In the genomic region with DNA sequence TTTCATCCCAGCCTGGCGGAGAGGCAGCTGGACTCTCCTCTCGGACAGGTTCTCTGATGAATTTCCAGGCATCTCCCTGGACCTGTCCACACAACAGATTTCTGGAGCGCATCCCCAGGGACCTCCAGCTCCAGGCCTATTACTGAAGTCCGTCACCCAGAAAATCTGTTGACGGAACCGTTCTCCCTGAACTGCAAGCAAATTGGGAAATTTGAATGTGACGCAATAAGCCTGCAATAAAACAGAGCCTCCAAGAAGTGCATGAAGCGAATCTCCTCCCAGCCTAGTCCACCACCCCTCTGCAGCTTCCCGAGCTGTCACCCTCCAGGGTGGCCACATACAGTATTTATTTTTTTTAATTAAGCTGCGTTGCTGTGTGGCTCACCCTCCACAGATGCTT, we compare ENCODE assay signal across 1 cellular context.
TF ChIP-seq lines count a peak whose summit lies in the region.

No MANE protein-coding gene starts in this region.

TF ChIP-seq in K562, 482 proteins besides CTCF, POLR2A, EP300 and RAD21 (continued from another document):
- TF ChIP-seq ILF3 (IDR thresholded peaks at IDR 0.05; ENCODE audit: borderline replicate concordance): no peak
- TF ChIP-seq, protein P1, sequence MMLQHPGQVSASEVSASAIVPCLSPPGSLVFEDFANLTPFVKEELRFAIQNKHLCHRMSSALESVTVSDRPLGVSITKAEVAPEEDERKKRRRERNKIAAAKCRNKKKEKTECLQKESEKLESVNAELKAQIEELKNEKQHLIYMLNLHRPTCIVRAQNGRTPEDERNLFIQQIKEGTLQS (IDR thresholded peaks at IDR 0.05): peak; percentile 86
- TF ChIP-seq, protein P1 (CRISPR knock-in tag; conservative IDR thresholded peaks at IDR 0.05): no peak
- no peak for TF ChIP-seq ZNF57 (CRISPR knock-in tag; IDR thresholded peaks at IDR 0.05)
- TF ChIP-seq PRPF4 (IDR thresholded peaks at IDR 0.05; ENCODE audit: insufficient read depth, low read depth, low read length, poor library complexity, severe bottlenecking): no peak
- no peak for TF ChIP-seq PTTG1 (tag; IDR thresholded peaks at IDR 0.05; ENCODE audit: low read depth)
- peak; percentile 41; the same call in 1 of the 2 replicates for TF ChIP-seq MYC (IDR thresholded peaks at IDR 0.05; ENCODE audit: low read depth, low read length)
- TF ChIP-seq MYC (CRISPR knock-in tag; IDR thresholded peaks at IDR 0.05; ENCODE audit: borderline replicate concordance, low read depth): no peak
- TF ChIP-seq NBN (IDR thresholded peaks at IDR 0.05; ENCODE audit: low read depth): no peak
- TF ChIP-seq ZNF174 (CRISPR knock-in tag; IDR thresholded peaks at IDR 0.05): no peak
- no peak for TF ChIP-seq E2F3 (CRISPR knock-in tag; IDR thresholded peaks at IDR 0.05)
- TF ChIP-seq ZNF175 (CRISPR knock-in tag; IDR thresholded peaks at IDR 0.05; ENCODE audit: low read depth): 0 out of 2 replicates have a peak, but pooled peaks have one; percentile 53
- TF ChIP-seq ZSCAN32 (CRISPR knock-in tag; IDR thresholded peaks at IDR 0.05): 0 out of 2 replicates have a peak, but pooled peaks have one; percentile 33
- TF ChIP-seq JUND (IDR thresholded peaks at IDR 0.05; ENCODE audit: borderline replicate concordance, low read depth, low read length): peak; percentile 37
- no peak for TF ChIP-seq JUND (tag; IDR thresholded peaks at IDR 0.05; ENCODE audit: borderline replicate concordance, low read depth, low read length)
- TF ChIP-seq RCOR1 (IDR thresholded peaks at IDR 0.05; ENCODE audit: borderline replicate concordance in 1 of 2, low read depth in 2 of 2, low read length in 2 of 2): no peak
- TF ChIP-seq KAT2B (IDR thresholded peaks at IDR 0.05; ENCODE audit: low read depth, low read length): no peak
- TF ChIP-seq, protein P2, sequence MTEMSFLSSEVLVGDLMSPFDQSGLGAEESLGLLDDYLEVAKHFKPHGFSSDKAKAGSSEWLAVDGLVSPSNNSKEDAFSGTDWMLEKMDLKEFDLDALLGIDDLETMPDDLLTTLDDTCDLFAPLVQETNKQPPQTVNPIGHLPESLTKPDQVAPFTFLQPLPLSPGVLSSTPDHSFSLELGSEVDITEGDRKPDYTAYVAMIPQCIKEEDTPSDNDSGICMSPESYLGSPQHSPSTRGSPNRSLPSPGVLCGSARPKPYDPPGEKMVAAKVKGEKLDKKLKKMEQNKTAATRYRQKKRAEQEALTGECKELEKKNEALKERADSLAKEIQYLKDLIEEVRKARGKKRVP (CRISPR knock-in tag; IDR thresholded peaks at IDR 0.05): peak; percentile 80; the same call in 1 of the 2 replicates
- TF ChIP-seq, protein P3, sequence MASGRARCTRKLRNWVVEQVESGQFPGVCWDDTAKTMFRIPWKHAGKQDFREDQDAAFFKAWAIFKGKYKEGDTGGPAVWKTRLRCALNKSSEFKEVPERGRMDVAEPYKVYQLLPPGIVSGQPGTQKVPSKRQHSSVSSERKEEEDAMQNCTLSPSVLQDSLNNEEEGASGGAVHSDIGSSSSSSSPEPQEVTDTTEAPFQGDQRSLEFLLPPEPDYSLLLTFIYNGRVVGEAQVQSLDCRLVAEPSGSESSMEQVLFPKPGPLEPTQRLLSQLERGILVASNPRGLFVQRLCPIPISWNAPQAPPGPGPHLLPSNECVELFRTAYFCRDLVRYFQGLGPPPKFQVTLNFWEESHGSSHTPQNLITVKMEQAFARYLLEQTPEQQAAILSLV (tag; IDR thresholded peaks at IDR 0.05): peak; percentile 72; the same call in 1 of the 2 replicates
- 0 out of 2 replicates have a peak, but pooled peaks have one; percentile 9 for TF ChIP-seq ESRRA (IDR thresholded peaks at IDR 0.05; ENCODE audit: borderline replicate concordance, low read depth)
- TF ChIP-seq SMARCA4 (IDR thresholded peaks at IDR 0.05): peak; percentile 28; the same call in 1 of the 2 replicates
- TF ChIP-seq CEBPG (CRISPR knock-in tag; IDR thresholded peaks at IDR 0.05): peak; percentile 95
- TF ChIP-seq CEBPG (tag; conservative IDR thresholded peaks at IDR 0.05 in 1 of 2, IDR thresholded peaks at IDR 0.05 in 1 of 2): peak; percentile 98 to 100
- TF ChIP-seq CEBPB (tag; IDR thresholded peaks at IDR 0.05): peak; percentile 94
- TF ChIP-seq MAZ (CRISPR knock-in tag; conservative IDR thresholded peaks at IDR 0.05 in 1 of 2, IDR thresholded peaks at IDR 0.05 in 1 of 2): 0 out of 4 replicates have a peak, but pooled peaks of 1 of the 2 experiments have one; percentile 23
- peak in 1 of 2 experiments; percentile 63; a peak in 1 of 4 replicates for TF ChIP-seq SRF (CRISPR knock-in tag; IDR thresholded peaks at IDR 0.05)
TF ChIP-seq in K562: peak in this region for 18.
